Comparison of ENCODE assay signal across 23 cellular contexts in the genomic region with DNA sequence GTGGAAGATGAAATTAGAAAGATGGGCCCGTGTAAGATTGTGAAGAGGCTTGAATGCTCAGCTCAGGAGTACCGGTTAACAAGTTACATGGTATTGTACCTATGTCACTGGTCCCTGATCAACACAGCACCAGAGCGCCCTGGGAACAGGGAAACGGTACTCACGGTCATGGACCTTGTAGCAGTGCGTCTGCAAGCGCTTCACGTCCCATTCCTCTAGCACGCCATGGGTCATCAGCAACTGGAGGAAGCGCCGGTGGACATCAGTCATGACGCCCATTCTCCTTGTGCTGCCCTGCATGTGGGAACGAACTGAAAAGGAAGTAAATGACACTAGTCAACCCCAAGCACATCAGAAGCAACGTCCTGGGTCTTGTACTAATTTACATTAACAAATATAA. TPM values are rescaled to one million over a fixed set of nuclear protein-coding genes. Genes with fewer than 3 reads are reported as not detected.
DNase-seq lines count a peak whose midpoint lies in the region; ATAC-seq and TF ChIP-seq lines count a peak whose summit lies in the region.
"Had no signal": no experiment of that assay in that cellular context is flagged by ENCODE, and none has a peak within 500 bp of the region (broad histone marks: within the 10 kb centered on the region; RNA-seq: fewer than 3 reads in every experiment).

No MANE protein-coding gene starts in this region.

- no peaks in the 10 kb centered on the region for H3K9me3 Mint-ChIP-seq in activated T-helper 2 cell treated with anti-CD3 and anti-CD28 coated beads, Interferon-gamma antibody, Interleukin-2, Interleukin-4, amounts not matched to agents 10 μg/mL and 5 μg/mL and 100 μg/mL, durations not matched to agents 14 hours and 24 hours and 36 hours
- no peaks in the 10 kb centered on the region for H3K9me3 Mint-ChIP-seq in endodermal cell
- H3K9me3 Mint-ChIP-seq: dendritic cell treated with granulocyte-macrophage colony-stimulating factor and Interleukin-4, amounts not matched to agents 40 ng/mL and 50 ng/mL, for 4 days; naive thymus-derived CD4-positive, alpha-beta T cell had no signal

- H3K4me1 Mint-ChIP-seq in activated T-helper 2 cell treated with anti-CD3 and anti-CD28 coated beads, Interferon-gamma antibody, Interleukin-2, Interleukin-4, amounts not matched to agents 10 μg/mL and 5 μg/mL and 100 μg/mL, durations not matched to agents 14 hours and 24 hours and 36 hours (ENCODE audit: low read depth), result peaks cover 75% of the 10 kb centered on the region
- peaks cover 4% of the 10 kb centered on the region for H3K4me1 Mint-ChIP-seq in endodermal cell

- no peak overlapping the region for H2AK5ac ChIP-seq in mesenchymal stem cell (ENCODE audit: low read length, severe bottlenecking)

- peak overlapping the region; percentile 85 for H3K27ac ChIP-seq in RWPE2 (ENCODE audit: poor library complexity, severe bottlenecking)
- no peak overlapping the region for H3K27ac ChIP-seq in mesenchymal stem cell (ENCODE audit: low read length, poor library complexity, severe bottlenecking)
- peak overlapping the region; percentile 37 for H3K27ac ChIP-seq in stomach smooth muscle (ENCODE audit: low read length)
- no peak overlapping the region for H3K27ac ChIP-seq in endodermal cell (ENCODE audit: low read depth, low read length)
- H3K27ac ChIP-seq: SK-N-MC had no signal

- H4K8ac ChIP-seq in mesenchymal stem cell (ENCODE audit: low read length), result no peak overlapping the region

- no peak overlapping the region for H2BK12ac ChIP-seq in mesenchymal stem cell (ENCODE audit: low read length in 2 of 2)

- H3K27me3 ChIP-seq in RWPE2 (ENCODE audit: insufficient read depth, poor library complexity, severe bottlenecking) (no peaks in the 10 kb centered on the region), mesenchymal stem cell (ENCODE audit: control insufficient read depth in 1 of 2, insufficient read depth in 1 of 2, low read length in 2 of 2) (no peaks in the 10 kb centered on the region), stomach smooth muscle (ENCODE audit: control insufficient read depth in 1 of 2, insufficient read depth in 2 of 2, low read length in 2 of 2) (no peaks in the 10 kb centered on the region), endodermal cell (ENCODE audit: control insufficient read depth, insufficient read depth, low read length, poor library complexity, severe bottlenecking) (no peaks in the 10 kb centered on the region)

- H3K4me1 ChIP-seq in RWPE2 (ENCODE audit: insufficient read depth, poor library complexity, severe bottlenecking) (peaks cover 26% of the 10 kb centered on the region), mesenchymal stem cell (ENCODE audit: control insufficient read depth, insufficient read depth, low read depth, low read length) (peaks cover 2% of the 10 kb centered on the region), stomach smooth muscle (ENCODE audit: control insufficient read depth, insufficient read depth, low read length) (peaks cover 29% of the 10 kb centered on the region), endodermal cell (ENCODE audit: control insufficient read depth, insufficient read depth, low read length) (peaks cover 5% of the 10 kb centered on the region)
- H3K4me1 ChIP-seq: Caco-2 had no signal

- no peak overlapping the region for H3K4me3 Mint-ChIP-seq in activated T-helper 2 cell treated with anti-CD3 and anti-CD28 coated beads, Interferon-gamma antibody, Interleukin-2, Interleukin-4, amounts not matched to agents 10 μg/mL and 5 μg/mL and 100 μg/mL, durations not matched to agents 14 hours and 24 hours and 36 hours (ENCODE audit: low read depth)
- H3K4me3 Mint-ChIP-seq in endodermal cell, result no peak overlapping the region
- H3K4me3 Mint-ChIP-seq: dendritic cell treated with granulocyte-macrophage colony-stimulating factor and Interleukin-4, amounts not matched to agents 40 ng/mL and 50 ng/mL, for 4 days; T-helper 17 cell had no signal

- H3K27me3 Mint-ChIP-seq in activated T-helper 2 cell treated with anti-CD3 and anti-CD28 coated beads, Interferon-gamma antibody, Interleukin-2, Interleukin-4, amounts not matched to agents 10 μg/mL and 5 μg/mL and 100 μg/mL, durations not matched to agents 14 hours and 24 hours and 36 hours (ENCODE audit: low read depth), result no peaks in the 10 kb centered on the region
- no peaks in the 10 kb centered on the region for H3K27me3 Mint-ChIP-seq in endodermal cell (ENCODE audit: insufficient read depth)
- H3K27me3 Mint-ChIP-seq: dendritic cell treated with granulocyte-macrophage colony-stimulating factor and Interleukin-4, amounts not matched to agents 40 ng/mL and 50 ng/mL, for 4 days; naive thymus-derived CD4-positive, alpha-beta T cell; T-helper 17 cell had no signal

- H3K4ac ChIP-seq in mesenchymal stem cell (ENCODE audit: low read depth in 1 of 2, low read length in 2 of 2), result no peak overlapping the region

- H3K18ac ChIP-seq in mesenchymal stem cell (ENCODE audit: low read depth in 1 of 2, low read length in 2 of 2), result peak overlapping the region; percentile 1 to 23

- intact Hi-C loops in activated T-helper 2 cell treated with anti-CD3 and anti-CD28 coated beads, Interferon-gamma antibody, Interleukin-2, Interleukin-4, amounts not matched to agents 10 μg/mL and 5 μg/mL and 100 μg/mL, durations not matched to agents 14 hours and 24 hours and 36 hours (cut with micrococcal nuclease), result no loop called here

- peak overlapping the region; percentile 63 for H3K27ac Mint-ChIP-seq in activated T-helper 2 cell treated with anti-CD3 and anti-CD28 coated beads, Interferon-gamma antibody, Interleukin-2, Interleukin-4, amounts not matched to agents 10 μg/mL and 5 μg/mL and 100 μg/mL, durations not matched to agents 14 hours and 24 hours and 36 hours
- no peak overlapping the region for H3K27ac Mint-ChIP-seq in endodermal cell
- H3K27ac Mint-ChIP-seq: dendritic cell treated with granulocyte-macrophage colony-stimulating factor and Interleukin-4, amounts not matched to agents 40 ng/mL and 50 ng/mL, for 4 days; T-helper 17 cell had no signal

- no peak overlapping the region for H3K23ac ChIP-seq in mesenchymal stem cell (ENCODE audit: low read length in 2 of 2)

- TF ChIP-seq CTCF in RWPE2 (IDR thresholded peaks at IDR 0.05; ENCODE audit: poor library complexity, severe bottlenecking) (no peak), endodermal cell (conservative IDR thresholded peaks at IDR 0.05) (no peak)

- H2AFZ ChIP-seq in mesenchymal stem cell (ENCODE audit: low read depth, low read length), result no peak overlapping the region

- peaks cover 35% of the 10 kb centered on the region for H3K36me3 ChIP-seq in RWPE2 (ENCODE audit: low read depth)
- H3K36me3 ChIP-seq in mesenchymal stem cell (ENCODE audit: control insufficient read depth in 1 of 2, insufficient read depth in 2 of 2, low read depth in 1 of 2, low read length in 2 of 2), result peaks cover 9 to 25% of the 10 kb centered on the region in 2 experiments
- H3K36me3 ChIP-seq in stomach smooth muscle (ENCODE audit: control insufficient read depth in 2 of 2, insufficient read depth in 2 of 2, low read length in 2 of 2), result peaks cover 5 to 13% of the 10 kb centered on the region in 2 donors
- H3K36me3 ChIP-seq in endodermal cell (ENCODE audit: control insufficient read depth, insufficient read depth, low read length), result no peaks in the 10 kb centered on the region

- no peak for DNase-seq in RWPE2 (ENCODE audit: low spot score)
- no peak for DNase-seq in activated T-helper 2 cell treated with anti-CD3 and anti-CD28 coated beads, Interferon-gamma antibody, Interleukin-2, Interleukin-4, amounts not matched to agents 10 μg/mL and 5 μg/mL and 100 μg/mL, durations not matched to agents 14 hours and 24 hours and 36 hours (ENCODE audit: low spot score)
- DNase-seq in mesenchymal stem cell, result no peak
- no peak for DNase-seq in activated gamma-delta T cell (lab: John Stamatoyannopoulos, UW)
- DNase-seq in endodermal cell, result no peak
- no peak for DNase-seq in middle frontal gyrus (ENCODE audit: extremely low spot score, low spot score)
- DNase-seq: activated gamma-delta T cell treated with Interleukin-2 at 50 U/mL for 16 hours; C1 segment of cervical spinal cord; Caco-2; DMS79; GF-D8; kidney glomerular epithelial cell; mesendoderm; naive thymus-derived CD4-positive, alpha-beta T cell; NCI-H1105; NCI-H1930; NCI-H2227 treated with DMSO at 0.1 percent for 48 hours; right cardiac atrium; stimulated activated CD4-positive, alpha-beta T cell treated with anti-CD3 and anti-CD28 coated beads, Interleukin-15, amount 100 ng/mL, for 24 hours; T-helper 17 cell had no signal

- H3K9me3 ChIP-seq in RWPE2 (ENCODE audit: severe bottlenecking) (no peaks in the 10 kb centered on the region), mesenchymal stem cell (ENCODE audit: control insufficient read depth, low read length) (no peaks in the 10 kb centered on the region), stomach smooth muscle (ENCODE audit: control insufficient read depth in 2 of 2, low read length in 2 of 2) (no peaks in the 10 kb centered on the region), endodermal cell (ENCODE audit: control insufficient read depth, low read length) (no peaks in the 10 kb centered on the region)
- H3K9me3 ChIP-seq: Caco-2 had no signal

- H2BK5ac ChIP-seq in mesenchymal stem cell (ENCODE audit: low read depth, low read length, poor library complexity, severe bottlenecking), result no peak overlapping the region

- H2BK120ac ChIP-seq in mesenchymal stem cell (ENCODE audit: low read depth, low read length), result no peak overlapping the region

- peaks cover 69% of the 10 kb centered on the region for H3K36me3 Mint-ChIP-seq in activated T-helper 2 cell treated with anti-CD3 and anti-CD28 coated beads, Interferon-gamma antibody, Interleukin-2, Interleukin-4, amounts not matched to agents 10 μg/mL and 5 μg/mL and 100 μg/mL, durations not matched to agents 14 hours and 24 hours and 36 hours (ENCODE audit: low read depth)
- peaks cover 3% of the 10 kb centered on the region for H3K36me3 Mint-ChIP-seq in endodermal cell (ENCODE audit: low read depth)

- no peak overlapping the region for H3K9ac ChIP-seq in mesenchymal stem cell (ENCODE audit: low read length)
- H3K9ac ChIP-seq in stomach smooth muscle (ENCODE audit: low read length in 2 of 2), result peak overlapping the region in 1 of 2 donors; percentile 6
- H3K9ac ChIP-seq in endodermal cell (ENCODE audit: extremely low read depth, low read length, poor library complexity, severe bottlenecking), result no peak overlapping the region

- no peak overlapping the region for H3K4me2 ChIP-seq in mesenchymal stem cell (ENCODE audit: low read length, poor library complexity, severe bottlenecking)

- H3K4me3 ChIP-seq in RWPE2 (ENCODE audit: severe bottlenecking) (no peak overlapping the region), mesenchymal stem cell (ENCODE audit: insufficient read depth in 1 of 2, low read depth in 1 of 2, low read length in 2 of 2) (no peak overlapping the region), stomach smooth muscle (ENCODE audit: low read length in 2 of 2) (no peak overlapping the region), endodermal cell (ENCODE audit: low read length) (no peak overlapping the region)
- H3K4me3 ChIP-seq: SK-N-MC had no signal

- H3K14ac ChIP-seq in mesenchymal stem cell (ENCODE audit: low read length in 2 of 2), result no peak overlapping the region

- H4K91ac ChIP-seq in mesenchymal stem cell (ENCODE audit: low read length), result no peak overlapping the region

- H2BK15ac ChIP-seq in mesenchymal stem cell (ENCODE audit: low read depth, poor library complexity, severe bottlenecking), result no peak overlapping the region

- H3K79me1 ChIP-seq in mesenchymal stem cell (replicated peaks; ENCODE audit: low read length, poor library complexity, severe bottlenecking), result peaks cover 18% of the 10 kb centered on the region

- ATAC-seq in RWPE2 (ENCODE audit: low read depth), result no peak
- ATAC-seq: naive thymus-derived CD4-positive, alpha-beta T cell; right cardiac atrium; T-helper 17 cell had no signal

- 98% methylated on average over 12 of the region's 14 CpGs for WGBS in mesenchymal stem cell
- WGBS in endodermal cell (ENCODE audit: insufficient coverage in 1 of 2, insufficient read length in 1 of 2), 2 experiments, result 91 to 95% methylated on average over 10 to 14 of the region's 14 CpGs

RNA-seq across cellular contexts. Expression of gene NSMCE1, which starts 11.3 kb away (rescaled TPM):
- 186 and 189 TPM in 2 replicates for total RNA-seq in activated T-helper 2 cell treated with anti-CD3 and anti-CD28 coated beads, Interferon-gamma antibody, Interleukin-2, Interleukin-4, amounts not matched to agents 10 μg/mL and 5 μg/mL and 100 μg/mL, durations not matched to agents 14 hours and 24 hours and 36 hours
- polyA plus RNA-seq in mesenchymal stem cell (2013, experiment 1 of 2), result 52.8 TPM
- 54.6 TPM for polyA plus RNA-seq in mesenchymal stem cell (2013, experiment 2 of 2)
- 10 to 100 TPM; 22.3 to 22.4 TPM for total RNA-seq in endodermal cell
- 51.9 TPM for polyA plus RNA-seq in endodermal cell (2013, experiment 1 of 2)
- polyA plus RNA-seq in endodermal cell (2013, experiment 2 of 2), result 43.8 TPM

RNA-seq across cellular contexts. Expression of gene KDM8, which starts 53.9 kb away (rescaled TPM):
- 13.5 and 17.3 TPM in 2 replicates for total RNA-seq in activated T-helper 2 cell treated with anti-CD3 and anti-CD28 coated beads, Interferon-gamma antibody, Interleukin-2, Interleukin-4, amounts not matched to agents 10 μg/mL and 5 μg/mL and 100 μg/mL, durations not matched to agents 14 hours and 24 hours and 36 hours
- 1.9 TPM for polyA plus RNA-seq in mesenchymal stem cell (2013, experiment 1 of 2)
- polyA plus RNA-seq in mesenchymal stem cell (2013, experiment 2 of 2), result 1.7 TPM
- total RNA-seq in endodermal cell, result 10 to 100 TPM; 11.0 to 12.1 TPM
- polyA plus RNA-seq in endodermal cell (2013, experiment 1 of 2), result 9.1 TPM
- 6.2 TPM for polyA plus RNA-seq in endodermal cell (2013, experiment 2 of 2)

RNA-seq across cellular contexts. Expression of gene IL4R, which starts 56.5 kb away (rescaled TPM):
- 434 and 437 TPM in 2 replicates for total RNA-seq in activated T-helper 2 cell treated with anti-CD3 and anti-CD28 coated beads, Interferon-gamma antibody, Interleukin-2, Interleukin-4, amounts not matched to agents 10 μg/mL and 5 μg/mL and 100 μg/mL, durations not matched to agents 14 hours and 24 hours and 36 hours
- polyA plus RNA-seq in mesenchymal stem cell (2013, experiment 1 of 2), result 79.3 TPM
- polyA plus RNA-seq in mesenchymal stem cell (2013, experiment 2 of 2), result 85.4 TPM
- 10 to 100 TPM; 30.6 to 31.6 TPM for total RNA-seq in endodermal cell
- polyA plus RNA-seq in endodermal cell (2013, experiment 1 of 2), result 8.0 TPM
- polyA plus RNA-seq in endodermal cell (2013, experiment 2 of 2), result 7.6 TPM

Comparison
In these comparisons a context has a peak if more than half of its experiments do, and no peak if none do; other contexts are left out.
1. H3K27ac ChIP-seq: peak in RWPE2 (single experiment) and stomach smooth muscle (single experiment); none in mesenchymal stem cell (single experiment) and endodermal cell (single experiment).
2. RNA of gene IL4R, which starts 56.5 kb away (total RNA-seq): 434 to 437 TPM in activated T-helper 2 cell treated with anti-CD3 and anti-CD28 coated beads, Interferon-gamma antibody, Interleukin-2, Interleukin-4, amounts not matched to agents 10 μg/mL and 5 μg/mL and 100 μg/mL, durations not matched to agents 14 hours and 24 hours and 36 hours; 30.6 to 31.6 TPM in endodermal cell; every median in the first group is over 10 times any median in the second.